ENCODE assay signal across 18 cellular contexts in genomic region chr1:203185061-203185461, GRCh38. TPM values are rescaled to one million over a fixed set of nuclear protein-coding genes. Genes with fewer than 3 reads are reported as not detected.
"Had no signal": no experiment of that assay in that cellular context is flagged by ENCODE, and none has a peak within 500 bp of the region (broad histone marks: within the 10 kb centered on the region; RNA-seq: fewer than 3 reads in every experiment).

No MANE protein-coding gene starts in this region.

- FAIRE-seq: pancreas, TTC549 had no signal

- H3K27me3 Mint-ChIP-seq: activated T-cell treated with anti-CD3 and anti-CD28 coated beads, Interleukin-2, amount 50 U/mL, for 24 hours had no signal

- H3K4me1 ChIP-seq: pancreas had no signal

- H3K27ac ChIP-seq: pancreas, tibial artery had no signal

- H3K36me3 ChIP-seq: pancreas, tibial artery had no signal

- H3K9me3 Mint-ChIP-seq: activated T-cell treated with anti-CD3 and anti-CD28 coated beads, Interleukin-2, amount 50 U/mL, for 24 hours; nephron had no signal

- H3K4me3 ChIP-seq: pancreas, tibial artery had no signal

- DNase-seq: activated CD4-positive, alpha-beta T cell treated with anti-CD3 and anti-CD28 coated beads, Interleukin-2, amount 50 U/mL, for 1 hour; activated gamma-delta T cell; activated T-cell treated with anti-CD3 and anti-CD28 coated beads, Interleukin-2, amount 50 U/mL, for 24 hours; cortex of kidney; effector memory CD4-positive, alpha-beta T cell; erythroblast; foreskin fibroblast; glutamatergic neuron; pancreas; SHP77 treated with DMSO at 0.1 percent for 48 hours; stimulated activated CD4-positive, alpha-beta T cell treated with anti-CD3 and anti-CD28 coated beads, Interleukin-4, amount 100 ng/mL, for 4 hours; T-helper 17 cell had no signal

- ATAC-seq: pancreas, T-helper 17 cell had no signal

- H3K27me3 ChIP-seq: pancreas, tibial artery had no signal

- H3K9me3 ChIP-seq: pancreas, tibial artery had no signal

- H3K4me3 Mint-ChIP-seq: activated T-cell treated with anti-CD3 and anti-CD28 coated beads, Interleukin-2, amount 50 U/mL, for 24 hours; nephron; T-helper 17 cell had no signal

- H3K27ac Mint-ChIP-seq: activated T-cell treated with anti-CD3 and anti-CD28 coated beads, Interleukin-2, amount 50 U/mL, for 24 hours; T-helper 17 cell had no signal

RNA-seq across cellular contexts. Expression of gene CHI3L1, which starts 1.4 kb away (rescaled TPM):
- total RNA-seq: lung microvascular endothelial cell, T-helper 17 cell had no signal

RNA-seq across cellular contexts. Expression of gene MYBPH, which starts 9.4 kb away (rescaled TPM):
- total RNA-seq: aorta, lung microvascular endothelial cell, pancreas, renal cortical epithelial cell, T-helper 17 cell had no signal
- polyA plus RNA-seq: aorta, pancreas had no signal

RNA-seq across cellular contexts. Expression of gene CHIT1, which starts 44.4 kb away (rescaled TPM):
- total RNA-seq: lung microvascular endothelial cell had no signal

RNA-seq across cellular contexts. Expression of gene ADORA1, which starts 57.5 kb away (rescaled TPM):
- total RNA-seq: lung microvascular endothelial cell had no signal
- polyA plus RNA-seq: aorta had no signal
